ENCODE assay signal across 1 cellular context in genomic region chr4:55768291-55768690, GRCh38.
TF ChIP-seq lines count a peak whose summit lies in the region.

No MANE protein-coding gene starts in this region.

TF ChIP-seq in K562, 482 proteins besides CTCF, POLR2A, EP300 and RAD21 (continued from another document):
- TF ChIP-seq, protein P1, sequence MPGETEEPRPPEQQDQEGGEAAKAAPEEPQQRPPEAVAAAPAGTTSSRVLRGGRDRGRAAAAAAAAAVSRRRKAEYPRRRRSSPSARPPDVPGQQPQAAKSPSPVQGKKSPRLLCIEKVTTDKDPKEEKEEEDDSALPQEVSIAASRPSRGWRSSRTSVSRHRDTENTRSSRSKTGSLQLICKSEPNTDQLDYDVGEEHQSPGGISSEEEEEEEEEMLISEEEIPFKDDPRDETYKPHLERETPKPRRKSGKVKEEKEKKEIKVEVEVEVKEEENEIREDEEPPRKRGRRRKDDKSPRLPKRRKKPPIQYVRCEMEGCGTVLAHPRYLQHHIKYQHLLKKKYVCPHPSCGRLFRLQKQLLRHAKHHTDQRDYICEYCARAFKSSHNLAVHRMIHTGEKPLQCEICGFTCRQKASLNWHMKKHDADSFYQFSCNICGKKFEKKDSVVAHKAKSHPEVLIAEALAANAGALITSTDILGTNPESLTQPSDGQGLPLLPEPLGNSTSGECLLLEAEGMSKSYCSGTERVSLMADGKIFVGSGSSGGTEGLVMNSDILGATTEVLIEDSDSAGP (CRISPR knock-in tag; IDR thresholded peaks at IDR 0.05), result no peak
